In the genomic region with DNA sequence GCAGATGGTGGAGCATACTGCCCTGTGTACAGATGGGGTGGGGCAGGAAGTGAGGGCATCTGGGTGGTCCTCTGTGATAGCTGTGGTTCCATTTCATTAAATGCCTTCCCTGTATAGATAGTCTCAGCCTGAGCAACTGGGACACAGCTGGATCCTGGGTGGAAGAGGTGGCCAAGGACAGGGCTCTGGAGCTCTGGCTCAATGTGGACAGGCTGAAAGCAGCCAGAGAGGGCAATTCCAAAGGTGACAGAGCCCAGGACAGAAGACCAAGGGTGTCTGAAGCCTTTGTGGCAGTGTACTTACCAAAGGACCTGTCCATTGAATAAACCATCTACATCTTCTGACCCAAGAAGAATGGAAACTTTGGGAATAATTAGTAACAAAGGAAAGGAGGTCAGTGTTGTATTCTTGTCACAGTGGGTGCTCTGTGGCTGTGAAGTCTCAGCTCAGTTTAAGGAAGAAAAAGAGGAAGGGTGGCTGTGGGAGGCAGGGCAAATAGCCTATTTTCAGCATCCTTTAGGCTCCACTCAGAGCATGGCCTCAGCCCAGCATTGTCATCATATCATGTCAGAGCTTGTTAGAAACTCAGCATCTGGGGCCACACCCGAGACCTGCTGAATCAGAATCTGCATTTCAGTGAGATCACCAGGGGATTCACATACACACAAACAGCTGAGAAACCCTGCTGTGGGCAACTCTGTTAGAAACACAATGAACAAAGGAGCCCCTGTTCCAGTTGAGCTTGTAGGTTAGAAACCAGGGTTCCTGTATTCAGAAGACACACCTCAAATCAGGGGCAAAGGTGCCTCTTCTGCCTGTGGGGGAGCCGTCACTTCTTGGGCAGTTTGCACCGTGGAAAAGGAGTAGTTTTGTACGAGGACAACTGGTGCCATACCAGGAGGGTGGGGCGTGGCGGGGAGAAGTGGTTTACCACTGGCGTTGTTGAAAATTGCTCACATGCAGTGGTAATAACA, we compare ENCODE assay signal across 8 cellular contexts.
A peak's percentile ranks its signal among the peaks of the same experiment; 100 is the strongest.
DNase-seq lines count a peak whose midpoint lies in the region; ATAC-seq and TF ChIP-seq lines count a peak whose summit lies in the region.

No MANE protein-coding gene starts in this region.

- no peaks in the 10 kb centered on the region for H3K9me3 Mint-ChIP-seq in activated CD4-positive, alpha-beta memory T cell treated with anti-CD3 and anti-CD28 coated beads for 36 hours

- peak overlapping the region; percentile 49 for H3K4me3 Mint-ChIP-seq in activated CD4-positive, alpha-beta memory T cell treated with anti-CD3 and anti-CD28 coated beads for 36 hours

- H3K4me1 ChIP-seq in foreskin keratinocyte: peaks cover 32% of the 10 kb centered on the region

- ATAC-seq in GM19452 (IDR thresholded peaks at IDR 0.05; ENCODE audit: unreplicated experiment): peak; percentile 38
- ATAC-seq in HG03521 (IDR thresholded peaks at IDR 0.05; ENCODE audit: unreplicated experiment): peak; percentile 32
- ATAC-seq in foreskin keratinocyte: peak; percentile 84

- DNase-seq in AG10803 (ENCODE audit: low read depth): peak; percentile 65
- peak; percentile 90 for DNase-seq in activated CD4-positive, alpha-beta memory T cell treated with anti-CD3 and anti-CD28 coated beads for 36 hours
- DNase-seq in foreskin keratinocyte: peak; percentile 98 to 99
- peak; percentile 67 for DNase-seq in stimulated activated CD4-positive, alpha-beta T cell treated with anti-CD3 and anti-CD28 coated beads, Interleukin-4, amount 100 ng/mL, for 1 hour
- no peak for DNase-seq in NCI-H2171 treated with DMSO at 0.1 percent for 48 hours (lab: John Stamatoyannopoulos, UW)
- DNase-seq in DMS79 treated with DMSO at 0.1 percent for 48 hours (lab: John Stamatoyannopoulos, UW): no peak

- CTCF ChIA-PET in activated CD4-positive, alpha-beta memory T cell treated with anti-CD3 and anti-CD28 coated beads for 36 hours (lab: Charles Lee): interaction anchor here (0.6 to 2.8 kb wide), 8 partner anchors 33 to 412 kb away, joined by 3 to 23 read pairs (median 4); no protein-coding TSS in a partner anchor

- intact Hi-C loops in activated CD4-positive, alpha-beta memory T cell treated with anti-CD3 and anti-CD28 coated beads for 36 hours (cut with micrococcal nuclease): loop anchor here (1.0 to 2.0 kb wide), 2 partner anchors 38 to 150 kb away; no protein-coding TSS in a partner anchor

- H3K4me1 Mint-ChIP-seq in activated CD4-positive, alpha-beta memory T cell treated with anti-CD3 and anti-CD28 coated beads for 36 hours (ENCODE audit: low read depth): peaks cover 77% of the 10 kb centered on the region

- peak overlapping the region; percentile 98 for H3K27ac Mint-ChIP-seq in activated CD4-positive, alpha-beta memory T cell treated with anti-CD3 and anti-CD28 coated beads for 36 hours

- peaks cover 31% of the 10 kb centered on the region for H3K36me3 Mint-ChIP-seq in activated CD4-positive, alpha-beta memory T cell treated with anti-CD3 and anti-CD28 coated beads for 36 hours

- TF ChIP-seq CTCF in AG10803 (conservative IDR thresholded peaks at IDR 0.05; ENCODE audit: low read length): no peak
- TF ChIP-seq CTCF in foreskin keratinocyte (conservative IDR thresholded peaks at IDR 0.05): peak; percentile 33

- peaks cover 1% of the 10 kb centered on the region for H3K27me3 Mint-ChIP-seq in activated CD4-positive, alpha-beta memory T cell treated with anti-CD3 and anti-CD28 coated beads for 36 hours

- POLR2A ChIA-PET in activated CD4-positive, alpha-beta memory T cell treated with anti-CD3 and anti-CD28 coated beads for 36 hours (lab: Charles Lee): interaction anchor here (0.5 to 4.2 kb wide), 14 partner anchors 9 to 395 kb away, joined by 3 to 41 read pairs (median 4); no protein-coding TSS in a partner anchor

- H3K27me3 ChIP-seq in foreskin keratinocyte: no peaks in the 10 kb centered on the region

- no peak overlapping the region for H3K4me3 ChIP-seq in AG10803 (ENCODE audit: low read length)

- H3K27ac ChIP-seq in foreskin keratinocyte: peak overlapping the region; percentile 100

Comparison
In these comparisons a context has a peak if more than half of its experiments do, and no peak if none do; other contexts are left out.
1. DNase-seq: peak in AG10803 (single experiment), activated CD4-positive, alpha-beta memory T cell treated with anti-CD3 and anti-CD28 coated beads for 36 hours (single experiment), foreskin keratinocyte (2 of 2) and stimulated activated CD4-positive, alpha-beta T cell treated with anti-CD3 and anti-CD28 coated beads, Interleukin-4, amount 100 ng/mL, for 1 hour (single experiment); none in NCI-H2171 treated with DMSO at 0.1 percent for 48 hours (single experiment) and DMS79 treated with DMSO at 0.1 percent for 48 hours (single experiment).
2. ATAC-seq: peak in every context shown above with its lines; median percentile 84 in foreskin keratinocyte; 38 in GM19452; 32 in HG03521.